ENCODE assay signal across 19 cellular contexts in genomic region chr12:132529899-132530298, GRCh38. TPM values are rescaled to one million over a fixed set of nuclear protein-coding genes. Genes with fewer than 3 reads are reported as not detected.
DNase-seq lines count a peak whose midpoint lies in the region; ATAC-seq and TF ChIP-seq lines count a peak whose summit lies in the region.
"Had no signal": no experiment of that assay in that cellular context is flagged by ENCODE, and none has a peak within 500 bp of the region (broad histone marks: within the 10 kb centered on the region; RNA-seq: fewer than 3 reads in every experiment).

No MANE protein-coding gene starts in this region.

- POLR2A ChIA-PET in IMR-90 (lab: Charles Lee; ENCODE audit: unreplicated experiment), result no interaction called here

- no peak overlapping the region for H3K18ac ChIP-seq in IMR-90 (ENCODE audit: low read depth, low read length)

- no peak overlapping the region for H3K4me2 ChIP-seq in IMR-90 (ENCODE audit: low read depth, low read length)
- H3K4me2 ChIP-seq: GM23338, KMS-11 had no signal

- peak overlapping the region; percentile 42 for H2AK9ac ChIP-seq in IMR-90 (replicated peaks; ENCODE audit: low read depth, low read length, poor library complexity)

- H3K23ac ChIP-seq in IMR-90 (ENCODE audit: low read depth, low read length), result no peak overlapping the region

- dilution Hi-C loops in IMR-90 (cut with HindIII; ENCODE audit: low sequenced_read_pairs, unreplicated experiment), result no loop called here

- H3K9me3 Mint-ChIP-seq in brain, result peaks cover 0 to 10% (median 5%) of the 10 kb centered on the region in 5 experiments
- no peaks in the 10 kb centered on the region for H3K9me3 Mint-ChIP-seq in memory B cell

- no peak overlapping the region for H3K56ac ChIP-seq in IMR-90 (ENCODE audit: extremely low read depth, insufficient read depth, low read length)

- TF ChIP-seq CTCF in IMR-90 (conservative IDR thresholded peaks at IDR 0.05; ENCODE audit: low read depth, low read length) (no peak), brain (conservative IDR thresholded peaks at IDR 0.05) (no peak), foreskin keratinocyte (conservative IDR thresholded peaks at IDR 0.05) (no peak)

- H3K79me1 ChIP-seq in IMR-90 (ENCODE audit: low read depth in 1 of 2, low read length in 2 of 2), result peaks cover 0 to 4% of the 10 kb centered on the region in 2 experiments; a peak in 2 of 4 replicates

- in situ Hi-C loops in IMR-90 (cut with MboI; ENCODE audit: low sequenced_read_pairs), result no loop called here

- no peak overlapping the region for H2AK5ac ChIP-seq in IMR-90 (ENCODE audit: low read depth, low read length)

- H3K4me3 Mint-ChIP-seq in brain (no peak overlapping the region), memory B cell (no peak overlapping the region)
- H3K4me3 Mint-ChIP-seq: GM23338 had no signal

- H2BK120ac ChIP-seq in IMR-90 (ENCODE audit: low read depth, low read length), result no peak overlapping the region

- peaks cover 21% of the 10 kb centered on the region for H3K4me1 Mint-ChIP-seq in brain
- H3K4me1 Mint-ChIP-seq in memory B cell, result peaks cover 3% of the 10 kb centered on the region

- ATAC-seq in IMR-90 (ENCODE audit: low read depth) (no peak), memory B cell (ENCODE audit: low read depth) (no peak), foreskin keratinocyte (no peak)
- ATAC-seq: GM23338 had no signal

- no TSS peak for BruUV-seq in IMR-90 (replicated peaks; lab: Mats Ljungman, UMichigan)

- WGBS in IMR-90 (ENCODE audit: extremely low coverage in 2 of 2, insufficient read length in 1 of 2), 2 experiments, result 83% methylated on average over 1 of the region's 10 CpGs; no CpG with 5 or more reads in 1 of the 2 experiments

- no peak overlapping the region for H3K4me3 ChIP-seq in IMR-90 (ENCODE audit: insufficient read depth, low read depth, low read length)
- H3K4me3 ChIP-seq: GM23338, MG63, SJSA1 had no signal

- no peak overlapping the region for H4K5ac ChIP-seq in IMR-90 (ENCODE audit: low read depth, low read length)

- no peak overlapping the region for H2BK5ac ChIP-seq in IMR-90 (ENCODE audit: low read depth, low read length, poor library complexity, severe bottlenecking)

- peaks cover 2% of the 10 kb centered on the region; the same call in 1 of the 2 replicates for H3K36me3 ChIP-seq in IMR-90 (ENCODE audit: control insufficient read depth, insufficient read depth, low read length)
- H3K36me3 ChIP-seq: BE2C, MG63, SJSA1 had no signal

- no peak overlapping the region for H3K9ac ChIP-seq in IMR-90 (ENCODE audit: low read depth, low read length)
- H3K9ac ChIP-seq: KMS-11 had no signal

- H3K36me3 Mint-ChIP-seq in brain (peaks cover 25% of the 10 kb centered on the region), memory B cell (peaks cover 8% of the 10 kb centered on the region)

- no peaks in the 10 kb centered on the region for H3K27me3 Mint-ChIP-seq in brain
- no peaks in the 10 kb centered on the region for H3K27me3 Mint-ChIP-seq in memory B cell

- TF ChIP-seq RAD21 in IMR-90 (IDR thresholded peaks at IDR 0.05; ENCODE audit: low read length), result no peak

- H3K14ac ChIP-seq in IMR-90 (replicated peaks; ENCODE audit: low read depth, low read length), result no peak overlapping the region

- H3K27ac ChIP-seq in IMR-90 (ENCODE audit: insufficient read depth, low read length), result no peak overlapping the region
- H3K27ac ChIP-seq in foreskin keratinocyte, result no peak overlapping the region
- H3K27ac ChIP-seq: 22Rv1, KMS-11, SJSA1 had no signal

- H3K4me1 ChIP-seq in IMR-90 (ENCODE audit: control insufficient read depth, insufficient read depth, low read length) (no peaks in the 10 kb centered on the region), foreskin keratinocyte (no peaks in the 10 kb centered on the region)
- H3K4me1 ChIP-seq: BE2C, SJSA1 had no signal

- H2BK20ac ChIP-seq in IMR-90 (ENCODE audit: low read depth, low read length), result no peak overlapping the region

- CTCF ChIA-PET in IMR-90 (lab: Yijun Ruan, JAX), result no interaction called here

- H2AFZ ChIP-seq in IMR-90 (replicated peaks; ENCODE audit: low read length, poor library complexity), result no peak overlapping the region
- H2AFZ ChIP-seq: GM23338 had no signal

- no peaks in the 10 kb centered on the region for H3K9me3 ChIP-seq in IMR-90 (ENCODE audit: control insufficient read depth, insufficient read depth, low read length)
- H3K9me3 ChIP-seq: MG63, SJSA1 had no signal

- H3K27me3 ChIP-seq in IMR-90 (ENCODE audit: control insufficient read depth, insufficient read depth, low read length) (no peaks in the 10 kb centered on the region), foreskin keratinocyte (no peaks in the 10 kb centered on the region)
- H3K27me3 ChIP-seq: BE2C, MG63, SJSA1 had no signal

- no peak for TF ChIP-seq POLR2A in IMR-90 (IDR thresholded peaks at IDR 0.05; ENCODE audit: low read depth, low read length)

- DNase-seq in NCI-H2227 (lab: John Stamatoyannopoulos, UW; ENCODE audit: unreplicated experiment) (peak; percentile 65), NCI-H2227 treated with DMSO at 0.1 percent for 48 hours (lab: John Stamatoyannopoulos, UW) (no peak), IMR-90 (no peak), memory B cell (ENCODE audit: low spot score in 2 of 2) (no peak), foreskin keratinocyte (no peak), globus pallidus (ENCODE audit: low spot score) (no peak), posterior vena cava (ENCODE audit: low spot score) (no peak)
- DNase-seq: BE2C, DND-41, MG63, NCI-H1092 treated with DMSO at 0.1 percent for 48 hours, NCI-H2081 treated with DMSO at 0.1 percent for 48 hours, NCI-H526, OCI-M1 had no signal

- H4K20me1 ChIP-seq in IMR-90 (ENCODE audit: insufficient read depth, low read length), result peaks cover 13% of the 10 kb centered on the region

- no peak overlapping the region for H3K4ac ChIP-seq in IMR-90 (ENCODE audit: low read depth, low read length)

- H4K91ac ChIP-seq in IMR-90 (ENCODE audit: insufficient read depth, low read depth, low read length), result no peak overlapping the region

- no peak overlapping the region for H2BK15ac ChIP-seq in IMR-90 (ENCODE audit: low read depth, low read length)

- H3K27ac Mint-ChIP-seq in brain (peak overlapping the region in 4 of 5 experiments; percentile 10 to 85 (median 68)), memory B cell (peak overlapping the region; percentile 18)
- H3K27ac Mint-ChIP-seq: GM23338 had no signal

- H3K9me1 ChIP-seq in IMR-90 (ENCODE audit: insufficient read depth, low read length), result peaks cover 5% of the 10 kb centered on the region; the same call in 1 of the 2 replicates

- no peak overlapping the region for H4K8ac ChIP-seq in IMR-90 (ENCODE audit: low read depth in 2 of 2, low read length in 2 of 2)

- intact Hi-C loops in IMR-90 (cut with micrococcal nuclease), result no loop called here
- intact Hi-C loops in posterior vena cava (cut with DNase I), result loop anchor here (10.0 kb wide), 2 partner anchors 105 to 115 kb away; no protein-coding TSS in a partner anchor

TF ChIP-seq in IMR-90, 13 proteins besides CTCF, POLR2A, EP300 and RAD21:
- no peak for TF ChIP-seq ELK1 (IDR thresholded peaks at IDR 0.05; ENCODE audit: borderline replicate concordance, low read depth, low read length)
- no peak for TF ChIP-seq CEBPB (IDR thresholded peaks at IDR 0.05; ENCODE audit: low read depth, low read length)
- no peak for TF ChIP-seq SMC3 (IDR thresholded peaks at IDR 0.05; ENCODE audit: low read depth, low read length)
- TF ChIP-seq MXI1 (IDR thresholded peaks at IDR 0.05; ENCODE audit: borderline replicate concordance, low read depth, low read length), result no peak
- no peak for TF ChIP-seq FOS (IDR thresholded peaks at IDR 0.05; ENCODE audit: low read depth, low read length)
- no peak for TF ChIP-seq RFX5 (IDR thresholded peaks at IDR 0.05; ENCODE audit: low read depth, low read length)
- TF ChIP-seq BHLHE40 (IDR thresholded peaks at IDR 0.05; ENCODE audit: low read depth, low read length), result no peak
- no peak for TF ChIP-seq MAFK (IDR thresholded peaks at IDR 0.05; ENCODE audit: low read depth, low read length)
- no peak for TF ChIP-seq MAZ (IDR thresholded peaks at IDR 0.05; ENCODE audit: borderline replicate concordance, low read depth, low read length)
- TF ChIP-seq USF2 (IDR thresholded peaks at IDR 0.05; ENCODE audit: low read depth, low read length), result no peak
- no peak for TF ChIP-seq CHD1 (IDR thresholded peaks at IDR 0.05; ENCODE audit: low read depth, low read length)

RNA-seq across cellular contexts. Expression of gene FBRSL1, which starts 39.9 kb away (rescaled TPM):
- total RNA-seq in IMR-90 (2012; rRNA removed) (0.36 and 0.83 TPM in 2 replicates), foreskin keratinocyte (20.0 and 21.6 TPM in 2 replicates), posterior vena cava (10 to 100 TPM; 34.0 to 35.8 TPM)
- polyA plus RNA-seq in IMR-90 (2012; rRNA removed) (10.8 and 12.9 TPM in 2 replicates), brain (ENCODE audit: insufficient read depth, low read depth, low replicate concordance) (59.3 TPM), foreskin keratinocyte (23.7 and 30.7 TPM in 2 replicates)
- 9.9 and 14.5 TPM in 2 replicates for polyA plus RNA-seq in IMR-90 (2012; cell fraction: cytosol; rRNA removed)
- polyA plus RNA-seq in IMR-90 (2012; cell fraction: nucleus; rRNA removed; ENCODE audit: low replicate concordance), result 30.2 and 71.7 TPM in 2 replicates

Comparison
In these comparisons a context has a peak if more than half of its experiments do, and no peak if none do; other contexts are left out.
1. RNA of gene FBRSL1, which starts 39.9 kb away (total RNA-seq): 34.0 to 35.8 TPM in posterior vena cava and 20.0 to 21.6 TPM in foreskin keratinocyte; 0.36 to 0.83 TPM in IMR-90; every median in the first group is over 10 times any median in the second.